ENCODE assay signal across 9 cellular contexts in genomic region chr20:58233881-58234528, GRCh38. TPM values are rescaled to one million over a fixed set of nuclear protein-coding genes. Genes with fewer than 3 reads are reported as not detected.
DNase-seq lines count a peak whose midpoint lies in the region; ATAC-seq, FAIRE-seq and TF ChIP-seq lines count a peak whose summit lies in the region.
"Had no signal": no experiment of that assay in that cellular context is flagged by ENCODE, and none has a peak within 500 bp of the region (broad histone marks: within the 10 kb centered on the region; RNA-seq: fewer than 3 reads in every experiment).

No MANE protein-coding gene starts in this region.

- H4K20me1 ChIP-seq in GM23338 (replicated peaks; ENCODE audit: insufficient read depth): no peaks in the 10 kb centered on the region

- no peak overlapping the region for H3K4me3 Mint-ChIP-seq in GM23338

- no peaks in the 10 kb centered on the region for H3K27me3 ChIP-seq in GM23338 (ENCODE audit: insufficient read depth)
- peaks cover 0 to 3% (median under 1%) of the 10 kb centered on the region in 4 donors for H3K27me3 ChIP-seq in esophagus muscularis mucosa
- H3K27me3 ChIP-seq in small intestine (ENCODE audit: control insufficient read depth in 2 of 2, insufficient read depth in 2 of 2, low read length in 2 of 2): peaks cover 0 to 4% of the 10 kb centered on the region in 2 donors

- ATAC-seq in GM23338: peak; percentile 47
- ATAC-seq in HG02571 (IDR thresholded peaks at IDR 0.05; ENCODE audit: unreplicated experiment): no peak

- DNase-seq in ACHN: peak; percentile 32
- DNase-seq in GM23338 (ENCODE audit: low spot score): peak; percentile 76
- peak; percentile 64 to 71 for DNase-seq in activated CD4-positive, alpha-beta T cell treated with anti-CD3 and anti-CD28 coated beads, Interleukin-2, amount 50 U/mL, for 48 hours
- peak; percentile 64 for DNase-seq in esophagus muscularis mucosa (ENCODE audit: extremely low spot score)
- DNase-seq in stimulated activated CD4-positive, alpha-beta T cell treated with anti-CD3 and anti-CD28 coated beads, Interleukin-2, amount 100 ng/mL, for 24 hours: peak; percentile 60 to 68
- DNase-seq in NCI-H510A (lab: John Stamatoyannopoulos, UW): no peak
- no peak for DNase-seq in small intestine

- no peaks in the 10 kb centered on the region for H3K36me3 Mint-ChIP-seq in GM23338 (ENCODE audit: low read depth)

- H3K27ac ChIP-seq in GM23338 (ENCODE audit: low read depth) (no peak overlapping the region), esophagus muscularis mucosa (replicated peaks in 1 of 4) (no peak overlapping the region), small intestine (ENCODE audit: low read depth in 1 of 2, low read length in 1 of 2) (no peak overlapping the region)

- H3K4me1 ChIP-seq in GM23338 (ENCODE audit: insufficient read depth): peaks cover 6% of the 10 kb centered on the region
- H3K4me1 ChIP-seq in esophagus muscularis mucosa: peaks cover 0 to 14% (median 10%) of the 10 kb centered on the region in 4 donors
- no peaks in the 10 kb centered on the region for H3K4me1 ChIP-seq in small intestine (ENCODE audit: control insufficient read depth in 2 of 2, insufficient read depth in 1 of 2, low read depth in 1 of 2, low read length in 1 of 2)

- H3K27me3 Mint-ChIP-seq in GM23338 (ENCODE audit: insufficient read depth, low read depth, poor library complexity): no peaks in the 10 kb centered on the region

- H3K36me3 ChIP-seq in GM23338 (ENCODE audit: insufficient read depth) (no peaks in the 10 kb centered on the region), esophagus muscularis mucosa (peaks cover 0 to 28% (median 20%) of the 10 kb centered on the region in 4 donors), small intestine (ENCODE audit: control insufficient read depth in 2 of 2, insufficient read depth in 2 of 2, low read length in 2 of 2) (peaks cover 0 to 4% of the 10 kb centered on the region in 2 donors)

- FAIRE-seq in small intestine (lab: Jason Lieb, UNC): no peak

- H3K4me3 ChIP-seq in GM23338 (no peak overlapping the region), esophagus muscularis mucosa (no peak overlapping the region), small intestine (ENCODE audit: low read depth in 1 of 2, low read length in 2 of 2) (no peak overlapping the region)

- TF ChIP-seq CTCF in GM23338 (conservative IDR thresholded peaks at IDR 0.05; ENCODE audit: low read depth in 2 of 2) (peak; percentile 88 to 99), esophagus muscularis mucosa (IDR thresholded peaks at IDR 0.05) (peak; percentile 33 to 66 (median 43))

- TF ChIP-seq EP300 in esophagus muscularis mucosa (IDR thresholded peaks at IDR 0.05): no peak

- no peak overlapping the region for H2AFZ ChIP-seq in GM23338

- no peak overlapping the region for H3K27ac Mint-ChIP-seq in GM23338

- no peaks in the 10 kb centered on the region for H3K9me2 ChIP-seq in GM23338 (ENCODE audit: insufficient read depth)

- intact Hi-C loops in esophagus muscularis mucosa (cut with DNase I): loop anchor here (10.0 kb wide), 1 partner anchor 621 kb away; the partner anchor contains the start of genes GNAS and GNAS-AS1

- H3K9me3 ChIP-seq in esophagus muscularis mucosa: no peaks in the 10 kb centered on the region
- no peaks in the 10 kb centered on the region for H3K9me3 ChIP-seq in small intestine (ENCODE audit: control insufficient read depth, low read depth)

- WGBS in esophagus muscularis mucosa: 47% methylated on average over 8 of the region's 8 CpGs
- WGBS in small intestine, 3 donors: 61 to 64% (median 63%) methylated on average over 8 of the region's 8 CpGs

- H3K4me2 ChIP-seq in GM23338: no peak overlapping the region

- H3F3A ChIP-seq in GM23338 (replicated peaks; ENCODE audit: low read depth): no peaks in the 10 kb centered on the region

- no peaks in the 10 kb centered on the region for H3K79me2 ChIP-seq in GM23338 (replicated peaks; ENCODE audit: insufficient read depth)

- in situ Hi-C loops in ACHN (cut with HindIII; ENCODE audit: low pct_ligation_motif_present, low pct_unique_long_range_greater_than_20kb, low sequenced_read_pairs): loop anchor here (25.0 kb wide), 1 partner anchor 428 kb away; the partner anchor contains the start of gene STX16

- peaks cover 33% of the 10 kb centered on the region for H3K4me1 Mint-ChIP-seq in GM23338

- no peak for TF ChIP-seq POLR2A in esophagus muscularis mucosa (IDR thresholded peaks at IDR 0.05; ENCODE audit: low read depth)

- H3K9me3 Mint-ChIP-seq in GM23338: no peaks in the 10 kb centered on the region

TF ChIP-seq in GM23338, 12 proteins besides CTCF, POLR2A, EP300 and RAD21:
- TF ChIP-seq ZNF114 (CRISPR knock-in tag; IDR thresholded peaks at IDR 0.05) (no peak), ETS1 (IDR thresholded peaks at IDR 0.05) (no peak)

RNA-seq across cellular contexts. Expression of gene ANKRD60, which starts 5.6 kb away (rescaled TPM):
- total RNA-seq in GM23338 (2014; rRNA removed; shearing (Covaris generic)): not detected in 2 replicates
- not detected in 2 replicates for polyA plus RNA-seq in GM23338 (2016; fragmentation: Nextera tagmentation; extraction: Ambion mirVana)
- total RNA-seq in esophagus muscularis mucosa: not detected
- polyA plus RNA-seq in small intestine: not detected
- total RNA-seq: dermis microvascular lymphatic vessel endothelial cell had no signal

Comparison
In these comparisons a context has a peak if more than half of its experiments do, and no peak if none do; other contexts are left out.
1. DNase-seq: peak in ACHN (single experiment), GM23338 (single experiment), activated CD4-positive, alpha-beta T cell treated with anti-CD3 and anti-CD28 coated beads, Interleukin-2, amount 50 U/mL, for 48 hours (2 of 2), esophagus muscularis mucosa (single experiment) and stimulated activated CD4-positive, alpha-beta T cell treated with anti-CD3 and anti-CD28 coated beads, Interleukin-2, amount 100 ng/mL, for 24 hours (2 of 2); none in NCI-H510A (single experiment) and small intestine (single experiment).